In the genomic region with DNA sequence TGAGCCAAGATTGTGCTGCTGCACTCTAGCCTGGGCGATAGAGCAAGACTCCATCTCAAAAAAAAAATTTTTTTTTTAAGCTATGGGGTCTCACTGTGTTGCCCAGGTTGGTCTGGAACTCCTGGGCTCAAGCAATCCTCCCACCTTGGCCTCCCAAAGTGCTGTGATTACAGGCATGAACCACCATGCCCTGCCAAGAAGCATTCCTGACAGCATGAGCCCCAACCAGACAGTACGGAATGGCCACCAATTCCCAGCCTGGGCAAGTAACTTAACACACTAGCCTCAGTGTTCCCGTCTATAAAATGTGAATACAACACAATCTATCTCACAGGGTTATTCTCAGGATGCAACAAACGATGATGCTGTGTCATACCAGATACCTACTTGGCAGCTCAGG, we compare ENCODE assay signal across 9 cellular contexts. TPM values are rescaled to one million over a fixed set of nuclear protein-coding genes. Genes with fewer than 3 reads are reported as not detected.
DNase-seq lines count a peak whose midpoint lies in the region; ATAC-seq and TF ChIP-seq lines count a peak whose summit lies in the region.
"Had no signal": no experiment of that assay in that cellular context is flagged by ENCODE, and none has a peak within 500 bp of the region (broad histone marks: within the 10 kb centered on the region; RNA-seq: fewer than 3 reads in every experiment).

No MANE protein-coding gene starts in this region.

- H2AFZ ChIP-seq in GM23338 (no peak overlapping the region), smooth muscle cell (ENCODE audit: low read depth) (no peak overlapping the region)

- H4K20me1 ChIP-seq in GM23338 (replicated peaks; ENCODE audit: insufficient read depth) (peaks cover 50% of the 10 kb centered on the region), smooth muscle cell (ENCODE audit: low read depth) (peaks cover 68% of the 10 kb centered on the region)

- peaks cover 8% of the 10 kb centered on the region; the same call in 1 of the 2 replicates for H3K9me2 ChIP-seq in GM23338 (ENCODE audit: insufficient read depth)

- H3K79me2 ChIP-seq in GM23338 (replicated peaks; ENCODE audit: insufficient read depth), result peaks cover 77% of the 10 kb centered on the region
- peaks cover 68% of the 10 kb centered on the region for H3K79me2 ChIP-seq in smooth muscle cell (ENCODE audit: low read depth)

- TF ChIP-seq CTCF in GM23338 (conservative IDR thresholded peaks at IDR 0.05; ENCODE audit: low read depth in 2 of 2) (no peak), fibroblast of the aortic adventitia (IDR thresholded peaks at IDR 0.05; ENCODE audit: insufficient read depth, low read length) (no peak), smooth muscle cell (IDR thresholded peaks at IDR 0.05; ENCODE audit: borderline replicate concordance, insufficient read depth, poor library complexity, severe bottlenecking) (no peak)

- H3K27ac ChIP-seq in GM23338 (ENCODE audit: low read depth) (peak overlapping the region; percentile 86), smooth muscle cell (ENCODE audit: low read depth) (no peak overlapping the region)

- H3K36me3 Mint-ChIP-seq in GM23338 (ENCODE audit: low read depth), result peaks cover 57% of the 10 kb centered on the region
- peaks cover 4% of the 10 kb centered on the region for H3K36me3 Mint-ChIP-seq in T-cell

- H3K27ac Mint-ChIP-seq in GM23338, result peak overlapping the region; percentile 96
- peak overlapping the region in 1 of 2 donors; percentile 76 for H3K27ac Mint-ChIP-seq in T-cell

- CTCF ChIA-PET in T-cell (lab: Charles Lee), result interaction anchor here (0.6 to 0.8 kb wide), 2 partner anchors 27 to 143 kb away, joined by 3 read pairs; no protein-coding TSS in a partner anchor

- H3K9me3 ChIP-seq in smooth muscle cell (replicated peaks; ENCODE audit: low read depth), result no peaks in the 10 kb centered on the region

- DNase-seq in GM23338 (ENCODE audit: low spot score) (no peak), T-cell (no peak), fibroblast of the aortic adventitia (ENCODE audit: low read depth) (no peak), smooth muscle cell (lab: John Stamatoyannopoulos, UW; ENCODE audit: unreplicated experiment) (no peak), SIG-M5 treated with dmso at 0.1 percent for 504 hours (lab: John Stamatoyannopoulos, UW; ENCODE audit: unreplicated experiment) (no peak), NCI-H774 (lab: John Stamatoyannopoulos, UW) (no peak)
- DNase-seq: cerebellar nuclear complex, NCI-H2107 had no signal

- H3K27me3 ChIP-seq in GM23338 (ENCODE audit: insufficient read depth) (no peaks in the 10 kb centered on the region), smooth muscle cell (ENCODE audit: low read depth) (no peaks in the 10 kb centered on the region)

- H3K9ac ChIP-seq in smooth muscle cell (ENCODE audit: low read depth), result no peak overlapping the region

- H3K4me3 Mint-ChIP-seq in GM23338, result peak overlapping the region; percentile 96
- H3K4me3 Mint-ChIP-seq in T-cell, result peak overlapping the region; percentile 88 to 92 (median 89)

- H3K4me1 ChIP-seq in GM23338 (ENCODE audit: insufficient read depth) (peaks cover 61% of the 10 kb centered on the region), smooth muscle cell (ENCODE audit: low read depth) (peaks cover 21% of the 10 kb centered on the region)

- H3K4me1 Mint-ChIP-seq in GM23338 (peaks cover 61% of the 10 kb centered on the region), T-cell (peaks cover 51 to 60% (median 53%) of the 10 kb centered on the region in 3 donors)

- no peaks in the 10 kb centered on the region for H3K9me3 Mint-ChIP-seq in GM23338
- no peaks in the 10 kb centered on the region for H3K9me3 Mint-ChIP-seq in T-cell

- peaks cover 20% of the 10 kb centered on the region for H3K36me3 ChIP-seq in GM23338 (ENCODE audit: insufficient read depth)
- H3K36me3 ChIP-seq in smooth muscle cell (ENCODE audit: low read depth), result no peaks in the 10 kb centered on the region

- POLR2A ChIA-PET in T-cell (lab: Charles Lee), result interaction anchor here in 1 of 2 donors (0.6 kb wide), 1 partner anchor 208 kb away, joined by 4 read pairs; the partner anchor contains the start of gene SFMBT1

- H3K4me2 ChIP-seq in GM23338, result peak overlapping the region; percentile 100
- H3K4me2 ChIP-seq in smooth muscle cell, result peak overlapping the region; percentile 100

- H3K4me3 ChIP-seq in GM23338 (peak overlapping the region; percentile 100), fibroblast of the aortic adventitia (ENCODE audit: low read depth, low read length) (peak overlapping the region; percentile 98), smooth muscle cell (peak overlapping the region; percentile 98)

- WGBS in smooth muscle cell (ENCODE audit: low lambda C conversion rate), result 64% methylated on average over 4 of the region's 4 CpGs

- H3K27me3 Mint-ChIP-seq in GM23338 (ENCODE audit: insufficient read depth, low read depth, poor library complexity) (peaks cover 41% of the 10 kb centered on the region), T-cell (no peaks in the 10 kb centered on the region)

- ATAC-seq in GM23338 (no peak), T-cell (replicated peaks in 1 of 4) (no peak), HG02938 (IDR thresholded peaks at IDR 0.05; ENCODE audit: unreplicated experiment) (no peak)

- H3F3A ChIP-seq in GM23338 (replicated peaks; ENCODE audit: low read depth), result peaks cover 31% of the 10 kb centered on the region
- H3F3A ChIP-seq in smooth muscle cell (ENCODE audit: low read depth), result peaks cover 5% of the 10 kb centered on the region

TF ChIP-seq in GM23338, 12 proteins besides CTCF, POLR2A, EP300 and RAD21:
- TF ChIP-seq POLR2AphosphoS5 (IDR thresholded peaks at IDR 0.05; ENCODE audit: low read depth), result peak; percentile 15; the same call in 1 of the 2 replicates
- TF ChIP-seq, protein P1, sequence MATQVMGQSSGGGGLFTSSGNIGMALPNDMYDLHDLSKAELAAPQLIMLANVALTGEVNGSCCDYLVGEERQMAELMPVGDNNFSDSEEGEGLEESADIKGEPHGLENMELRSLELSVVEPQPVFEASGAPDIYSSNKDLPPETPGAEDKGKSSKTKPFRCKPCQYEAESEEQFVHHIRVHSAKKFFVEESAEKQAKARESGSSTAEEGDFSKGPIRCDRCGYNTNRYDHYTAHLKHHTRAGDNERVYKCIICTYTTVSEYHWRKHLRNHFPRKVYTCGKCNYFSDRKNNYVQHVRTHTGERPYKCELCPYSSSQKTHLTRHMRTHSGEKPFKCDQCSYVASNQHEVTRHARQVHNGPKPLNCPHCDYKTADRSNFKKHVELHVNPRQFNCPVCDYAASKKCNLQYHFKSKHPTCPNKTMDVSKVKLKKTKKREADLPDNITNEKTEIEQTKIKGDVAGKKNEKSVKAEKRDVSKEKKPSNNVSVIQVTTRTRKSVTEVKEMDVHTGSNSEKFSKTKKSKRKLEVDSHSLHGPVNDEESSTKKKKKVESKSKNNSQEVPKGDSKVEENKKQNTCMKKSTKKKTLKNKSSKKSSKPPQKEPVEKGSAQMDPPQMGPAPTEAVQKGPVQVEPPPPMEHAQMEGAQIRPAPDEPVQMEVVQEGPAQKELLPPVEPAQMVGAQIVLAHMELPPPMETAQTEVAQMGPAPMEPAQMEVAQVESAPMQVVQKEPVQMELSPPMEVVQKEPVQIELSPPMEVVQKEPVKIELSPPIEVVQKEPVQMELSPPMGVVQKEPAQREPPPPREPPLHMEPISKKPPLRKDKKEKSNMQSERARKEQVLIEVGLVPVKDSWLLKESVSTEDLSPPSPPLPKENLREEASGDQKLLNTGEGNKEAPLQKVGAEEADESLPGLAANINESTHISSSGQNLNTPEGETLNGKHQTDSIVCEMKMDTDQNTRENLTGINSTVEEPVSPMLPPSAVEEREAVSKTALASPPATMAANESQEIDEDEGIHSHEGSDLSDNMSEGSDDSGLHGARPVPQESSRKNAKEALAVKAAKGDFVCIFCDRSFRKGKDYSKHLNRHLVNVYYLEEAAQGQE (IDR thresholded peaks at IDR 0.05; ENCODE audit: unreplicated experiment), result no peak
- TF ChIP-seq NANOG (IDR thresholded peaks at IDR 0.05; ENCODE audit: borderline replicate concordance), result no peak

RNA-seq across cellular contexts. Expression of gene TKT, which starts 2.1 kb away (rescaled TPM):
- 1,229 and 1,411 TPM in 2 replicates for total RNA-seq in GM23338 (2014; rRNA removed; shearing (Covaris generic))
- polyA plus RNA-seq in GM23338 (2016; fragmentation: Nextera tagmentation; extraction: Ambion mirVana) (584 and 604 TPM in 2 replicates), smooth muscle cell (124 and 144 TPM in 2 replicates)
- total RNA-seq in T-cell (100 to 1,000 TPM in 4 of 5 donors, 10 to 100 TPM in 1; 98.2 to 139 (median 118) TPM), fibroblast of the aortic adventitia (ENCODE audit: low replicate concordance) (265 and 457 TPM in 2 replicates), smooth muscle cell (106 and 138 TPM in 2 replicates)
